Comparison of ENCODE assay signal across 1 cellular context in the genomic region with DNA sequence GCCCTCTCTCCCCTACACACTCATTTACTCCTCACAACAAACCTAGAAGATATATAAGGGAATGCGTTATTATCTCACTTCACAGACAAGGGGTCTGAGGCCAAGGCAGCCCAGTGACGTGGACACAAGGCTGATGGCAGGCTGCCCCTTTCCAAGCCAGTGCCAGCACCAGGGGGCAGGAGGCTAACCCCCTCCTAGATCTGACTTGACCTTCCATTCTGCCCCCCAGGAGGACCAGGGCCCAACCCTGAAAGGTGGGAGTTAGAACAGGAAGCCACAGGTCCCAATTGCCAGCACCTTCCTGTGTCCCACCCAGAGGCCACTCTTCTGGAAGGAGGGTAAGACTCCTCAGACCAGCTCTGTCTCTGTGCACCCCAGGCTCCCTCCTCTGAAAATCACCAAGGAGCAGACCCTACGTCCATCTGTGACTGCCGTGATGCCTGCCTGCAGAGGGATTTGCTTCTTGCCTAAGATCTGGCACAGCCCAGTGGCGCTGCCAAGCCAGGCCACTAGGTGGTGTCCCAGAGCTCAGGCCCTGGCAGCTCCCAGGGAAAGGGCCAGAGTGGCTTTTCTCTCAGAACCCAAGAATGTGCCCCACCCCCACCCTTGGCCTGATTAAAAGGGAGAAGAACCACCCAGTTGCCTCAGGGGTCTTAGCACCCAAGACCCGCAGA.
TF ChIP-seq lines count a peak whose summit lies in the region.

No MANE protein-coding gene starts in this region.

TF ChIP-seq in HEK293, 187 proteins besides CTCF, POLR2A, EP300 and RAD21 (continued from another document and continues in another):
- TF ChIP-seq, protein P1, sequence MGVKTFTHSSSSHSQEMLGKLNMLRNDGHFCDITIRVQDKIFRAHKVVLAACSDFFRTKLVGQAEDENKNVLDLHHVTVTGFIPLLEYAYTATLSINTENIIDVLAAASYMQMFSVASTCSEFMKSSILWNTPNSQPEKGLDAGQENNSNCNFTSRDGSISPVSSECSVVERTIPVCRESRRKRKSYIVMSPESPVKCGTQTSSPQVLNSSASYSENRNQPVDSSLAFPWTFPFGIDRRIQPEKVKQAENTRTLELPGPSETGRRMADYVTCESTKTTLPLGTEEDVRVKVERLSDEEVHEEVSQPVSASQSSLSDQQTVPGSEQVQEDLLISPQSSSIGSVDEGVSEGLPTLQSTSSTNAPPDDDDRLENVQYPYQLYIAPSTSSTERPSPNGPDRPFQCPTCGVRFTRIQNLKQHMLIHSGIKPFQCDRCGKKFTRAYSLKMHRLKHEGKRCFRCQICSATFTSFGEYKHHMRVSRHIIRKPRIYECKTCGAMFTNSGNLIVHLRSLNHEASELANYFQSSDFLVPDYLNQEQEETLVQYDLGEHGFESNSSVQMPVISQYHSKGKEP (tag by site-specific recombination; IDR thresholded peaks at IDR 0.05): no peak
- no peak for TF ChIP-seq ZNF19 (tag by site-specific recombination; IDR thresholded peaks at IDR 0.05; ENCODE audit: low read depth)
- 0 out of 2 replicates have a peak, but pooled peaks have one; percentile 34 for TF ChIP-seq KLF1 (tag by site-specific recombination; IDR thresholded peaks at IDR 0.05)
- no peak for TF ChIP-seq GLIS1 (tag by site-specific recombination; IDR thresholded peaks at IDR 0.05)
- no peak for TF ChIP-seq ZNF626 (tag by site-specific recombination; IDR thresholded peaks at IDR 0.05)
- TF ChIP-seq, protein P2, sequence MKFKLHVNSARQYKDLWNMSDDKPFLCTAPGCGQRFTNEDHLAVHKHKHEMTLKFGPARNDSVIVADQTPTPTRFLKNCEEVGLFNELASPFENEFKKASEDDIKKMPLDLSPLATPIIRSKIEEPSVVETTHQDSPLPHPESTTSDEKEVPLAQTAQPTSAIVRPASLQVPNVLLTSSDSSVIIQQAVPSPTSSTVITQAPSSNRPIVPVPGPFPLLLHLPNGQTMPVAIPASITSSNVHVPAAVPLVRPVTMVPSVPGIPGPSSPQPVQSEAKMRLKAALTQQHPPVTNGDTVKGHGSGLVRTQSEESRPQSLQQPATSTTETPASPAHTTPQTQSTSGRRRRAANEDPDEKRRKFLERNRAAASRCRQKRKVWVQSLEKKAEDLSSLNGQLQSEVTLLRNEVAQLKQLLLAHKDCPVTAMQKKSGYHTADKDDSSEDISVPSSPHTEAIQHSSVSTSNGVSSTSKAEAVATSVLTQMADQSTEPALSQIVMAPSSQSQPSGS (tag by site-specific recombination; IDR thresholded peaks at IDR 0.05; ENCODE audit: low read depth): no peak
- TF ChIP-seq ZNF138 (tag by site-specific recombination; IDR thresholded peaks at IDR 0.05; ENCODE audit: borderline replicate concordance): no peak
- peak; percentile 72 for TF ChIP-seq SCRT1 (tag by site-specific recombination; IDR thresholded peaks at IDR 0.05; ENCODE audit: borderline replicate concordance)
- no peak for TF ChIP-seq ZNF202 (tag by site-specific recombination; IDR thresholded peaks at IDR 0.05; ENCODE audit: borderline replicate concordance)
- no peak for TF ChIP-seq YY1 (tag by site-specific recombination; IDR thresholded peaks at IDR 0.05)
- peak; percentile 94 for TF ChIP-seq ZSCAN30 (tag by site-specific recombination; IDR thresholded peaks at IDR 0.05)
- TF ChIP-seq, protein P3, sequence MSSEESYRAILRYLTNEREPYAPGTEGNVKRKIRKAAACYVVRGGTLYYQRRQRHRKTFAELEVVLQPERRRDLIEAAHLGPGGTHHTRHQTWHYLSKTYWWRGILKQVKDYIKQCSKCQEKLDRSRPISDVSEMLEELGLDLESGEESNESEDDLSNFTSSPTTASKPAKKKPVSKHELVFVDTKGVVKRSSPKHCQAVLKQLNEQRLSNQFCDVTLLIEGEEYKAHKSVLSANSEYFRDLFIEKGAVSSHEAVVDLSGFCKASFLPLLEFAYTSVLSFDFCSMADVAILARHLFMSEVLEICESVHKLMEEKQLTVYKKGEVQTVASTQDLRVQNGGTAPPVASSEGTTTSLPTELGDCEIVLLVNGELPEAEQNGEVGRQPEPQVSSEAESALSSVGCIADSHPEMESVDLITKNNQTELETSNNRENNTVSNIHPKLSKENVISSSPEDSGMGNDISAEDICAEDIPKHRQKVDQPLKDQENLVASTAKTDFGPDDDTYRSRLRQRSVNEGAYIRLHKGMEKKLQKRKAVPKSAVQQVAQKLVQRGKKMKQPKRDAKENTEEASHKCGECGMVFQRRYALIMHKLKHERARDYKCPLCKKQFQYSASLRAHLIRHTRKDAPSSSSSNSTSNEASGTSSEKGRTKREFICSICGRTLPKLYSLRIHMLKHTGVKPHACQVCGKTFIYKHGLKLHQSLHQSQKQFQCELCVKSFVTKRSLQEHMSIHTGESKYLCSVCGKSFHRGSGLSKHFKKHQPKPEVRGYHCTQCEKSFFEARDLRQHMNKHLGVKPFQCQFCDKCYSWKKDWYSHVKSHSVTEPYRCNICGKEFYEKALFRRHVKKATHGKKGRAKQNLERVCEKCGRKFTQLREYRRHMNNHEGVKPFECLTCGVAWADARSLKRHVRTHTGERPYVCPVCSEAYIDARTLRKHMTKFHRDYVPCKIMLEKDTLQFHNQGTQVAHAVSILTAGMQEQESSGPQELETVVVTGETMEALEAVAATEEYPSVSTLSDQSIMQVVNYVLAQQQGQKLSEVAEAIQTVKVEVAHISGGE (tag by site-specific recombination; conservative IDR thresholded peaks at IDR 0.05; ENCODE audit: low read depth): no peak
- peak; percentile 44; the same call in 1 of the 2 replicates for TF ChIP-seq ZNF391 (tag by site-specific recombination; IDR thresholded peaks at IDR 0.05; ENCODE audit: borderline replicate concordance, low read depth)
- peak; percentile 58 for TF ChIP-seq IKZF3 (tag by site-specific recombination; IDR thresholded peaks at IDR 0.05)
- no peak for TF ChIP-seq ZNF701 (tag by site-specific recombination; IDR thresholded peaks at IDR 0.05)
- TF ChIP-seq ZNF274 (IDR thresholded peaks at IDR 0.05; ENCODE audit: low read length): no peak
- TF ChIP-seq ZNF274 (tag by site-specific recombination; IDR thresholded peaks at IDR 0.05; ENCODE audit: borderline replicate concordance): no peak
- TF ChIP-seq, protein P4, sequence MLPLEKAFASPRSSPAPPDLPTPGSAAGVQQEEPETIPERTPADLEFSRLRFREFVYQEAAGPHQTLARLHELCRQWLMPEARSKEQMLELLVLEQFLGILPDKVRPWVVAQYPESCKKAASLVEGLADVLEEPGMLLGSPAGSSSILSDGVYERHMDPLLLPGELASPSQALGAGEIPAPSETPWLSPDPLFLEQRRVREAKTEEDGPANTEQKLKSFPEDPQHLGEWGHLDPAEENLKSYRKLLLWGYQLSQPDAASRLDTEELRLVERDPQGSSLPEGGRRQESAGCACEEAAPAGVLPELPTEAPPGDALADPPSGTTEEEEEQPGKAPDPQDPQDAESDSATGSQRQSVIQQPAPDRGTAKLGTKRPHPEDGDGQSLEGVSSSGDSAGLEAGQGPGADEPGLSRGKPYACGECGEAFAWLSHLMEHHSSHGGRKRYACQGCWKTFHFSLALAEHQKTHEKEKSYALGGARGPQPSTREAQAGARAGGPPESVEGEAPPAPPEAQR (tag by site-specific recombination; IDR thresholded peaks at IDR 0.05): no peak
- TF ChIP-seq, protein P5, sequence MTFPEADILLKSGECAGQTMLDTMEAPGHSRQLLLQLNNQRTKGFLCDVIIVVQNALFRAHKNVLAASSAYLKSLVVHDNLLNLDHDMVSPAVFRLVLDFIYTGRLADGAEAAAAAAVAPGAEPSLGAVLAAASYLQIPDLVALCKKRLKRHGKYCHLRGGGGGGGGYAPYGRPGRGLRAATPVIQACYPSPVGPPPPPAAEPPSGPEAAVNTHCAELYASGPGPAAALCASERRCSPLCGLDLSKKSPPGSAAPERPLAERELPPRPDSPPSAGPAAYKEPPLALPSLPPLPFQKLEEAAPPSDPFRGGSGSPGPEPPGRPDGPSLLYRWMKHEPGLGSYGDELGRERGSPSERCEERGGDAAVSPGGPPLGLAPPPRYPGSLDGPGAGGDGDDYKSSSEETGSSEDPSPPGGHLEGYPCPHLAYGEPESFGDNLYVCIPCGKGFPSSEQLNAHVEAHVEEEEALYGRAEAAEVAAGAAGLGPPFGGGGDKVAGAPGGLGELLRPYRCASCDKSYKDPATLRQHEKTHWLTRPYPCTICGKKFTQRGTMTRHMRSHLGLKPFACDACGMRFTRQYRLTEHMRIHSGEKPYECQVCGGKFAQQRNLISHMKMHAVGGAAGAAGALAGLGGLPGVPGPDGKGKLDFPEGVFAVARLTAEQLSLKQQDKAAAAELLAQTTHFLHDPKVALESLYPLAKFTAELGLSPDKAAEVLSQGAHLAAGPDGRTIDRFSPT (tag by site-specific recombination; IDR thresholded peaks at IDR 0.05): no peak
- TF ChIP-seq ZNF530 (tag by site-specific recombination; IDR thresholded peaks at IDR 0.05; ENCODE audit: low read depth): no peak
- no peak for TF ChIP-seq ZFP41 (tag by site-specific recombination; IDR thresholded peaks at IDR 0.05; ENCODE audit: borderline replicate concordance)
- no peak for TF ChIP-seq ZNF664 (tag by site-specific recombination; IDR thresholded peaks at IDR 0.05)
- TF ChIP-seq GLI2 (tag by site-specific recombination; IDR thresholded peaks at IDR 0.05; ENCODE audit: borderline replicate concordance, low read depth): no peak
- TF ChIP-seq ZNF311 (tag by site-specific recombination; IDR thresholded peaks at IDR 0.05; ENCODE audit: borderline replicate concordance): no peak
- TF ChIP-seq TRIM28 (IDR thresholded peaks at IDR 0.05; ENCODE audit: borderline replicate concordance, low read length): peak; percentile 95
- TF ChIP-seq ZFP3 (tag by site-specific recombination; IDR thresholded peaks at IDR 0.05; ENCODE audit: low read depth): no peak
- TF ChIP-seq, protein P6, sequence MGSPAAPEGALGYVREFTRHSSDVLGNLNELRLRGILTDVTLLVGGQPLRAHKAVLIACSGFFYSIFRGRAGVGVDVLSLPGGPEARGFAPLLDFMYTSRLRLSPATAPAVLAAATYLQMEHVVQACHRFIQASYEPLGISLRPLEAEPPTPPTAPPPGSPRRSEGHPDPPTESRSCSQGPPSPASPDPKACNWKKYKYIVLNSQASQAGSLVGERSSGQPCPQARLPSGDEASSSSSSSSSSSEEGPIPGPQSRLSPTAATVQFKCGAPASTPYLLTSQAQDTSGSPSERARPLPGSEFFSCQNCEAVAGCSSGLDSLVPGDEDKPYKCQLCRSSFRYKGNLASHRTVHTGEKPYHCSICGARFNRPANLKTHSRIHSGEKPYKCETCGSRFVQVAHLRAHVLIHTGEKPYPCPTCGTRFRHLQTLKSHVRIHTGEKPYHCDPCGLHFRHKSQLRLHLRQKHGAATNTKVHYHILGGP (tag by site-specific recombination; IDR thresholded peaks at IDR 0.05): no peak
- no peak for TF ChIP-seq ZNF624 (tag by site-specific recombination; IDR thresholded peaks at IDR 0.05)
- no peak for TF ChIP-seq ZNF404 (tag by site-specific recombination; IDR thresholded peaks at IDR 0.05)
- peak; percentile 74; the same call in 1 of the 2 replicates for TF ChIP-seq ZNF660 (tag by site-specific recombination; IDR thresholded peaks at IDR 0.05)
- TF ChIP-seq, protein P7, sequence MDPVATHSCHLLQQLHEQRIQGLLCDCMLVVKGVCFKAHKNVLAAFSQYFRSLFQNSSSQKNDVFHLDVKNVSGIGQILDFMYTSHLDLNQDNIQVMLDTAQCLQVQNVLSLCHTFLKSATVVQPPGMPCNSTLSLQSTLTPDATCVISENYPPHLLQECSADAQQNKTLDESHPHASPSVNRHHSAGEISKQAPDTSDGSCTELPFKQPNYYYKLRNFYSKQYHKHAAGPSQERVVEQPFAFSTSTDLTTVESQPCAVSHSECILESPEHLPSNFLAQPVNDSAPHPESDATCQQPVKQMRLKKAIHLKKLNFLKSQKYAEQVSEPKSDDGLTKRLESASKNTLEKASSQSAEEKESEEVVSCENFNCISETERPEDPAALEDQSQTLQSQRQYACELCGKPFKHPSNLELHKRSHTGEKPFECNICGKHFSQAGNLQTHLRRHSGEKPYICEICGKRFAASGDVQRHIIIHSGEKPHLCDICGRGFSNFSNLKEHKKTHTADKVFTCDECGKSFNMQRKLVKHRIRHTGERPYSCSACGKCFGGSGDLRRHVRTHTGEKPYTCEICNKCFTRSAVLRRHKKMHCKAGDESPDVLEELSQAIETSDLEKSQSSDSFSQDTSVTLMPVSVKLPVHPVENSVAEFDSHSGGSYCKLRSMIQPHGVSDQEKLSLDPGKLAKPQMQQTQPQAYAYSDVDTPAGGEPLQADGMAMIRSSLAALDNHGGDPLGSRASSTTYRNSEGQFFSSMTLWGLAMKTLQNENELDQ (tag by site-specific recombination; IDR thresholded peaks at IDR 0.05; ENCODE audit: low read depth): no peak
- no peak for TF ChIP-seq ZNF157 (tag by site-specific recombination; IDR thresholded peaks at IDR 0.05)
- no peak for TF ChIP-seq HOXA7 (CRISPR knock-in tag; IDR thresholded peaks at IDR 0.05; ENCODE audit: borderline replicate concordance)
- no peak for TF ChIP-seq ZNF621 (tag by site-specific recombination; IDR thresholded peaks at IDR 0.05)
- no peak for TF ChIP-seq RBAK (tag by site-specific recombination; IDR thresholded peaks at IDR 0.05)
- TF ChIP-seq, protein P8, sequence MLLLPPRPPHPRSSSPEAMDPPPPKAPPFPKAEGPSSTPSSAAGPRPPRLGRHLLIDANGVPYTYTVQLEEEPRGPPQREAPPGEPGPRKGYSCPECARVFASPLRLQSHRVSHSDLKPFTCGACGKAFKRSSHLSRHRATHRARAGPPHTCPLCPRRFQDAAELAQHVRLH (tag by site-specific recombination; IDR thresholded peaks at IDR 0.05): peak; percentile 59; the same call in 1 of the 2 replicates
- TF ChIP-seq, protein P9, sequence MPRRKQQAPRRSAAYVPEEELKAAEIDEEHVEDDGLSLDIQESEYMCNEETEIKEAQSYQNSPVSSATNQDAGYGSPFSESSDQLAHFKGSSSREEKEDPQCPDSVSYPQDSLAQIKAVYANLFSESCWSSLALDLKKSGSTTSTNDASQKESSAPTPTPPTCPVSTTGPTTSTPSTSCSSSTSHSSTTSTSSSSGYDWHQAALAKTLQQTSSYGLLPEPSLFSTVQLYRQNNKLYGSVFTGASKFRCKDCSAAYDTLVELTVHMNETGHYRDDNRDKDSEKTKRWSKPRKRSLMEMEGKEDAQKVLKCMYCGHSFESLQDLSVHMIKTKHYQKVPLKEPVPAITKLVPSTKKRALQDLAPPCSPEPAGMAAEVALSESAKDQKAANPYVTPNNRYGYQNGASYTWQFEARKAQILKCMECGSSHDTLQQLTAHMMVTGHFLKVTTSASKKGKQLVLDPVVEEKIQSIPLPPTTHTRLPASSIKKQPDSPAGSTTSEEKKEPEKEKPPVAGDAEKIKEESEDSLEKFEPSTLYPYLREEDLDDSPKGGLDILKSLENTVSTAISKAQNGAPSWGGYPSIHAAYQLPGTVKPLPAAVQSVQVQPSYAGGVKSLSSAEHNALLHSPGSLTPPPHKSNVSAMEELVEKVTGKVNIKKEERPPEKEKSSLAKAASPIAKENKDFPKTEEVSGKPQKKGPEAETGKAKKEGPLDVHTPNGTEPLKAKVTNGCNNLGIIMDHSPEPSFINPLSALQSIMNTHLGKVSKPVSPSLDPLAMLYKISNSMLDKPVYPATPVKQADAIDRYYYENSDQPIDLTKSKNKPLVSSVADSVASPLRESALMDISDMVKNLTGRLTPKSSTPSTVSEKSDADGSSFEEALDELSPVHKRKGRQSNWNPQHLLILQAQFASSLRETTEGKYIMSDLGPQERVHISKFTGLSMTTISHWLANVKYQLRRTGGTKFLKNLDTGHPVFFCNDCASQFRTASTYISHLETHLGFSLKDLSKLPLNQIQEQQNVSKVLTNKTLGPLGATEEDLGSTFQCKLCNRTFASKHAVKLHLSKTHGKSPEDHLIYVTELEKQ (tag by site-specific recombination; IDR thresholded peaks at IDR 0.05; ENCODE audit: borderline replicate concordance): no peak
- TF ChIP-seq ZEB2 (tag by site-specific recombination; IDR thresholded peaks at IDR 0.05): peak; percentile 49; the same call in 1 of the 2 replicates
- TF ChIP-seq ZBTB48 (tag by site-specific recombination; IDR thresholded peaks at IDR 0.05): no peak
